ENCODE assay signal across 1 cellular context in genomic region chr1:46181343-46182260, GRCh38.
TF ChIP-seq lines count a peak whose summit lies in the region.

No MANE protein-coding gene starts in this region.

TF ChIP-seq in HEK293, 187 proteins besides CTCF, POLR2A, EP300 and RAD21 (continued from another document and continues in another):
- TF ChIP-seq ZNF148 (tag by site-specific recombination; IDR thresholded peaks at IDR 0.05; ENCODE audit: borderline replicate concordance) (no peak), ZBTB10 (tag by site-specific recombination; IDR thresholded peaks at IDR 0.05) (peak; percentile 21; the same call in 1 of the 2 replicates), KLF10 (tag by site-specific recombination; IDR thresholded peaks at IDR 0.05) (no peak), PRDM4 (tag by site-specific recombination; IDR thresholded peaks at IDR 0.05) (peak; percentile 74), ZEB2 (tag by site-specific recombination; IDR thresholded peaks at IDR 0.05) (peak; percentile 30; the same call in 1 of the 2 replicates), PATZ1 (tag by site-specific recombination; IDR thresholded peaks at IDR 0.05) (peak; percentile 51; the same call in 1 of the 2 replicates), ZNF362 (tag by site-specific recombination; IDR thresholded peaks at IDR 0.05) (peak; percentile 80), ZBTB6 (tag by site-specific recombination; IDR thresholded peaks at IDR 0.05) (peak; percentile 48; the same call in 1 of the 2 replicates), ZBTB7A (tag by site-specific recombination; IDR thresholded peaks at IDR 0.05; ENCODE audit: low read depth) (no peak), SCRT1 (tag by site-specific recombination; IDR thresholded peaks at IDR 0.05; ENCODE audit: borderline replicate concordance) (no peak), ZNF174 (tag by site-specific recombination; IDR thresholded peaks at IDR 0.05) (no peak), ZNF843 (tag by site-specific recombination; IDR thresholded peaks at IDR 0.05) (peak; percentile 51), ZNF548 (tag by site-specific recombination; IDR thresholded peaks at IDR 0.05) (no peak), SP7 (tag by site-specific recombination; IDR thresholded peaks at IDR 0.05) (no peak), ZNF274 (IDR thresholded peaks at IDR 0.05; ENCODE audit: low read length) (no peak), ZNF274 (tag by site-specific recombination; IDR thresholded peaks at IDR 0.05; ENCODE audit: borderline replicate concordance) (no peak), ZNF221 (tag by site-specific recombination; IDR thresholded peaks at IDR 0.05; ENCODE audit: borderline replicate concordance) (no peak), ZNF211 (tag by site-specific recombination; IDR thresholded peaks at IDR 0.05; ENCODE audit: low read depth) (no peak), ZNF214 (tag by site-specific recombination; IDR thresholded peaks at IDR 0.05; ENCODE audit: borderline replicate concordance) (no peak), ZNF24 (tag by site-specific recombination; IDR thresholded peaks at IDR 0.05) (no peak), MZF1 (tag by site-specific recombination; IDR thresholded peaks at IDR 0.05; ENCODE audit: borderline replicate concordance) (no peak), ZBTB17 (tag by site-specific recombination; IDR thresholded peaks at IDR 0.05) (0 out of 2 replicates have a peak, but pooled peaks have one; percentile 22), ZNF555 (tag by site-specific recombination; conservative IDR thresholded peaks at IDR 0.05) (no peak), ZNF114 (tag by site-specific recombination; IDR thresholded peaks at IDR 0.05) (no peak), ZNF416 (tag by site-specific recombination; IDR thresholded peaks at IDR 0.05) (no peak), ZNF398 (tag by site-specific recombination; IDR thresholded peaks at IDR 0.05) (no peak), SALL2 (tag by site-specific recombination; IDR thresholded peaks at IDR 0.05; ENCODE audit: borderline replicate concordance) (no peak), SETDB1 (IDR thresholded peaks at IDR 0.05; ENCODE audit: insufficient read length, low read length) (no peak), OSR2 (tag by site-specific recombination; IDR thresholded peaks at IDR 0.05) (no peak), ZNF266 (tag by site-specific recombination; IDR thresholded peaks at IDR 0.05; ENCODE audit: low read depth) (no peak), ZNF518A (tag by site-specific recombination; conservative IDR thresholded peaks at IDR 0.05; ENCODE audit: low read depth) (0 out of 2 replicates have a peak, but pooled peaks have one; percentile 12), ZNF777 (tag by site-specific recombination; IDR thresholded peaks at IDR 0.05; ENCODE audit: borderline replicate concordance) (no peak), KLF16 (tag by site-specific recombination; IDR thresholded peaks at IDR 0.05) (no peak), ZNF624 (tag by site-specific recombination; IDR thresholded peaks at IDR 0.05) (no peak), ZNF768 (tag by site-specific recombination; IDR thresholded peaks at IDR 0.05) (no peak), ZNF488 (tag by site-specific recombination; IDR thresholded peaks at IDR 0.05) (no peak), YY1 (tag by site-specific recombination; IDR thresholded peaks at IDR 0.05) (no peak), ZNF112 (tag by site-specific recombination; IDR thresholded peaks at IDR 0.05) (no peak), ZNF701 (tag by site-specific recombination; IDR thresholded peaks at IDR 0.05) (no peak), ZNF350 (tag by site-specific recombination; IDR thresholded peaks at IDR 0.05) (no peak), ZNF335 (tag by site-specific recombination; conservative IDR thresholded peaks at IDR 0.05) (0 out of 2 replicates have a peak, but pooled peaks have one; percentile 18), ZNF544 (tag by site-specific recombination; IDR thresholded peaks at IDR 0.05) (no peak), FEZF1 (tag by site-specific recombination; IDR thresholded peaks at IDR 0.05) (peak; percentile 39; the same call in 1 of the 2 replicates)
